ENCODE assay signal across 25 cellular contexts in the genomic region with DNA sequence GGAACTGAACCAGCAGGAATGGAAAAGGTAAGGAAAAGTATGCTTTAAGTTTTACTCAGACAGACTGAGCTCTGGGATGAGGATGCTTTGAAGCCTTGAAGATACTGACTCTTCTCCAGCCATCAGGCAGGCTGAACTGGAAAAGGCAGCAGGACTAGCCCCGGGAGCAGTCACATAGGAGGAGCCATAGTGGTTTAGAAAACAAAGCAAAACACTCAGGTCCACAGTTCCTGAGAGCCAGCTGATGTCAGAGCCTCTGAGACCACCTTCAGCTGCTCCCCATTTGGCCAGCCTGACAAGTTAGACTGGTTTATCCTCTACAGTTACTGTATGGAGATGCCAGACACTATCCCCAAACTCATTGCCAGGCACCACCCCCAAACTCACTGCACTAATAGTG.
DNase-seq lines count a peak whose midpoint lies in the region; ATAC-seq, FAIRE-seq and TF ChIP-seq lines count a peak whose summit lies in the region.
"Had no signal": no experiment of that assay in that cellular context is flagged by ENCODE, and none has a peak within 500 bp of the region (broad histone marks: within the 10 kb centered on the region; RNA-seq: fewer than 3 reads in every experiment).

No MANE protein-coding gene starts in this region.

- H3K9me3 ChIP-seq in osteoblast (ENCODE audit: low read depth, low read length) (no peaks in the 10 kb centered on the region), pancreas (no peaks in the 10 kb centered on the region)
- H3K9me3 ChIP-seq: A549, Caco-2 had no signal

- intact Hi-C loops in pancreas (cut with DNase I) = no loop called here

- no peaks in the 10 kb centered on the region for H3K36me3 ChIP-seq in osteoblast (ENCODE audit: insufficient read depth, low read length)
- H3K36me3 ChIP-seq in pancreas = no peaks in the 10 kb centered on the region
- H3K36me3 ChIP-seq: BLaER1 treated with 17β-estradiol and CSF1 and Interleukin-3, amounts not matched to agents 10 nM and 100 nM had no signal

- TF ChIP-seq CTCF in epithelial cell of esophagus (IDR thresholded peaks at IDR 0.05; ENCODE audit: insufficient read depth, low read depth, low read length, missing control alignments) (no peak), osteoblast (IDR thresholded peaks at IDR 0.05; ENCODE audit: extremely low read depth, low read depth, low read length) (no peak), pancreas (IDR thresholded peaks at IDR 0.05) (no peak)

- H4K20me1 ChIP-seq in osteoblast (ENCODE audit: insufficient read depth, low read length) = no peaks in the 10 kb centered on the region
- H4K20me1 ChIP-seq: BLaER1 treated with 17β-estradiol and CSF1 and Interleukin-3, amounts not matched to agents 10 nM and 100 nM had no signal

- no peak overlapping the region for H2AFZ ChIP-seq in osteoblast (ENCODE audit: low read length)

- H3K27ac ChIP-seq in osteoblast (ENCODE audit: low read depth, low read length) = no peak overlapping the region
- no peak overlapping the region for H3K27ac ChIP-seq in pancreas
- H3K27ac ChIP-seq: 22Rv1; A549; BLaER1 treated with 17β-estradiol and CSF1 and Interleukin-3, amounts not matched to agents 10 nM and 100 nM; C4-2B had no signal

- 55 to 68% methylated on average over 1 of the region's 1 CpG for WGBS in pancreas, 2 donors

- H3K79me2 ChIP-seq in osteoblast (ENCODE audit: insufficient read depth, low read length) = no peaks in the 10 kb centered on the region

- H3K4me3 ChIP-seq in epithelial cell of esophagus (ENCODE audit: low read length) (no peak overlapping the region), osteoblast (ENCODE audit: insufficient read depth, low read length) (no peak overlapping the region), pancreas (no peak overlapping the region)
- H3K4me3 ChIP-seq: A549; BLaER1 treated with 17β-estradiol and CSF1 and Interleukin-3, amounts not matched to agents 10 nM and 100 nM had no signal

- no peak for ATAC-seq in pancreas
- ATAC-seq: A549; CD8-positive, alpha-beta T cell had no signal

- peak; percentile 41 for DNase-seq in DMS53 (lab: John Stamatoyannopoulos, UW)
- DNase-seq in DMS53 treated with DMSO at 0.1 percent for 48 hours (lab: John Stamatoyannopoulos, UW; ENCODE audit: unreplicated experiment) = no peak
- DNase-seq in ELF-1 (ENCODE audit: low read depth, low spot score) = peak; percentile 51
- peak; percentile 59 for DNase-seq in epithelial cell of esophagus (ENCODE audit: low read depth)
- peak; percentile 17 for DNase-seq in osteoblast (ENCODE audit: insufficient read length, low spot score, missing footprints)
- DNase-seq in D341Med (ENCODE audit: low spot score) = no peak
- DNase-seq in pancreas = no peak
- DNase-seq: AML-193; Caco-2; Calu3; CD4-positive, alpha-beta T cell; CD8-positive, alpha-beta T cell; DMS 273 treated with DMSO at 0.1 percent for 48 hours; DMS153; DMS79; DND-41; EL; GF-D8 had no signal

- FAIRE-seq in pancreas (lab: Jason Lieb, UNC) = no peak
- FAIRE-seq: A549, G401.6, GM12891, GM19239 had no signal

- H3K4me2 ChIP-seq in osteoblast (ENCODE audit: insufficient read depth, low read length) = no peak overlapping the region
- H3K4me2 ChIP-seq: A549; BLaER1 treated with 17β-estradiol and CSF1 and Interleukin-3, amounts not matched to agents 10 nM and 100 nM had no signal

- H3K27me3 ChIP-seq in osteoblast (ENCODE audit: insufficient read depth, low read length) (no peaks in the 10 kb centered on the region), pancreas (no peaks in the 10 kb centered on the region)
- H3K27me3 ChIP-seq: BLaER1 treated with 17β-estradiol and CSF1 and Interleukin-3, amounts not matched to agents 10 nM and 100 nM had no signal

- H3K4me1 ChIP-seq in osteoblast (ENCODE audit: insufficient read depth, low read length) (no peaks in the 10 kb centered on the region), pancreas (peaks cover 0 to 11% (median 4%) of the 10 kb centered on the region in 3 donors)
- H3K4me1 ChIP-seq: A549; BLaER1 treated with 17β-estradiol and CSF1 and Interleukin-3, amounts not matched to agents 10 nM and 100 nM; Caco-2 had no signal

Comparison
In these comparisons a context has a peak if more than half of its experiments do, and no peak if none do; other contexts are left out.
1. DNase-seq: peak in DMS53 (single experiment), ELF-1 (single experiment), epithelial cell of esophagus (single experiment) and osteoblast (single experiment); none in DMS53 treated with DMSO at 0.1 percent for 48 hours (single experiment), D341Med (single experiment) and pancreas (0 of 6).